Comparison of ENCODE assay signal across 1 cellular context in genomic region chr6:30450908-30451818, GRCh38.
A peak's percentile ranks its signal among the peaks of the same experiment; 100 is the strongest.
TF ChIP-seq lines count a peak whose summit lies in the region.

No MANE protein-coding gene starts in this region.

TF ChIP-seq in HepG2, 621 proteins besides CTCF, POLR2A, EP300 and RAD21 (continued from another document and continues in another):
- no peak for TF ChIP-seq AKNA (CRISPR knock-in tag; IDR thresholded peaks at IDR 0.05; ENCODE audit: borderline replicate concordance)
- no peak for TF ChIP-seq KLF16 (CRISPR knock-in tag; IDR thresholded peaks at IDR 0.05)
- no peak for TF ChIP-seq BORCS8-MEF2B (CRISPR knock-in tag; IDR thresholded peaks at IDR 0.05)
- no peak for TF ChIP-seq GATA4 (IDR thresholded peaks at IDR 0.05; ENCODE audit: borderline replicate concordance, low read depth)
- TF ChIP-seq ZBTB8A (CRISPR knock-in tag; IDR thresholded peaks at IDR 0.05; ENCODE audit: borderline replicate concordance, low read depth), result no peak
- no peak for TF ChIP-seq ZKSCAN5 (CRISPR knock-in tag; IDR thresholded peaks at IDR 0.05)
- no peak for TF ChIP-seq BATF2 (CRISPR knock-in tag; IDR thresholded peaks at IDR 0.05)
- TF ChIP-seq ZNF720 (CRISPR knock-in tag; IDR thresholded peaks at IDR 0.05), result no peak
- TF ChIP-seq ZNF382 (CRISPR knock-in tag; IDR thresholded peaks at IDR 0.05; ENCODE audit: borderline replicate concordance), result no peak
- no peak for TF ChIP-seq DNMT1 (CRISPR knock-in tag; IDR thresholded peaks at IDR 0.05)
- no peak for TF ChIP-seq NAIF1 (CRISPR knock-in tag; IDR thresholded peaks at IDR 0.05; ENCODE audit: borderline replicate concordance)
- no peak for TF ChIP-seq SP1 (IDR thresholded peaks at IDR 0.05)
- TF ChIP-seq SP1 (CRISPR knock-in tag; IDR thresholded peaks at IDR 0.05), result no peak
- 0 out of 2 replicates have a peak, but pooled peaks have one; percentile 29 for TF ChIP-seq RNF2 (conservative IDR thresholded peaks at IDR 0.05; ENCODE audit: low read depth)
- TF ChIP-seq ZNF432 (CRISPR knock-in tag; IDR thresholded peaks at IDR 0.05; ENCODE audit: borderline replicate concordance), result no peak
- TF ChIP-seq, protein P1, sequence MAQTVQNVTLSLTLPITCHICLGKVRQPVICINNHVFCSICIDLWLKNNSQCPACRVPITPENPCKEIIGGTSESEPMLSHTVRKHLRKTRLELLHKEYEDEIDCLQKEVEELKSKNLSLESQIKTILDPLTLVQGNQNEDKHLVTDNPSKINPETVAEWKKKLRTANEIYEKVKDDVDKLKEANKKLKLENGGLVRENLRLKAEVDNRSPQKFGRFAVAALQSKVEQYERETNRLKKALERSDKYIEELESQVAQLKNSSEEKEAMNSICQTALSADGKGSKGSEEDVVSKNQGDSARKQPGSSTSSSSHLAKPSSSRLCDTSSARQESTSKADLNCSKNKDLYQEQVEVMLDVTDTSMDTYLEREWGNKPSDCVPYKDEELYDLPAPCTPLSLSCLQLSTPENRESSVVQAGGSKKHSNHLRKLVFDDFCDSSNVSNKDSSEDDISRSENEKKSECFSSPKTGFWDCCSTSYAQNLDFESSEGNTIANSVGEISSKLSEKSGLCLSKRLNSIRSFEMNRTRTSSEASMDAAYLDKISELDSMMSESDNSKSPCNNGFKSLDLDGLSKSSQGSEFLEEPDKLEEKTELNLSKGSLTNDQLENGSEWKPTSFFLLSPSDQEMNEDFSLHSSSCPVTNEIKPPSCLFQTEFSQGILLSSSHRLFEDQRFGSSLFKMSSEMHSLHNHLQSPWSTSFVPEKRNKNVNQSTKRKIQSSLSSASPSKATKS (CRISPR knock-in tag; IDR thresholded peaks at IDR 0.05), result no peak
- peak; percentile 57; the same call in 1 of the 2 replicates for TF ChIP-seq POGZ (CRISPR knock-in tag; IDR thresholded peaks at IDR 0.05)
- TF ChIP-seq, protein P2, sequence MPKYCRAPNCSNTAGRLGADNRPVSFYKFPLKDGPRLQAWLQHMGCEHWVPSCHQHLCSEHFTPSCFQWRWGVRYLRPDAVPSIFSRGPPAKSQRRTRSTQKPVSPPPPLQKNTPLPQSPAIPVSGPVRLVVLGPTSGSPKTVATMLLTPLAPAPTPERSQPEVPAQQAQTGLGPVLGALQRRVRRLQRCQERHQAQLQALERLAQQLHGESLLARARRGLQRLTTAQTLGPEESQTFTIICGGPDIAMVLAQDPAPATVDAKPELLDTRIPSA (CRISPR knock-in tag; IDR thresholded peaks at IDR 0.05; ENCODE audit: borderline replicate concordance), result no peak
- TF ChIP-seq ZNF781 (CRISPR knock-in tag; IDR thresholded peaks at IDR 0.05; ENCODE audit: borderline replicate concordance, not compliant biosample characterization), result peak; percentile 19
- TF ChIP-seq, protein P3, sequence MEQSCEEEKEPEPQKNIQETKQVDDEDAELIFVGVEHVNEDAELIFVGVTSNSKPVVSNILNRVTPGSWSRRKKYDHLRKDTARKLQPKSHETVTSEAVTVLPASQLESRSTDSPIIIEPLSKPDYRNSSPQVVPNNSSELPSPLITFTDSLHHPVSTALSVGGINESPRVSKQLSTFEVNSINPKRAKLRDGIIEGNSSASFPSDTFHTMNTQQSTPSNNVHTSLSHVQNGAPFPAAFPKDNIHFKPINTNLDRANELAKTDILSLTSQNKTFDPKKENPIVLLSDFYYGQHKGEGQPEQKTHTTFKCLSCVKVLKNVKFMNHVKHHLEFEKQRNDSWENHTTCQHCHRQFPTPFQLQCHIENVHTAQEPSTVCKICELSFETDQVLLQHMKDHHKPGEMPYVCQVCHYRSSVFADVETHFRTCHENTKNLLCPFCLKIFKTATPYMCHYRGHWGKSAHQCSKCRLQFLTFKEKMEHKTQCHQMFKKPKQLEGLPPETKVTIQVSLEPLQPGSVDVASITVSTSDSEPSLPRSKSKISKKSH (CRISPR knock-in tag; IDR thresholded peaks at IDR 0.05; ENCODE audit: borderline replicate concordance), result peak; percentile 18; the same call in 1 of the 2 replicates
- 0 out of 2 replicates have a peak, but pooled peaks have one; percentile 30 for TF ChIP-seq KDM3A (CRISPR knock-in tag; IDR thresholded peaks at IDR 0.05; ENCODE audit: low read depth)
- TF ChIP-seq, protein P4, sequence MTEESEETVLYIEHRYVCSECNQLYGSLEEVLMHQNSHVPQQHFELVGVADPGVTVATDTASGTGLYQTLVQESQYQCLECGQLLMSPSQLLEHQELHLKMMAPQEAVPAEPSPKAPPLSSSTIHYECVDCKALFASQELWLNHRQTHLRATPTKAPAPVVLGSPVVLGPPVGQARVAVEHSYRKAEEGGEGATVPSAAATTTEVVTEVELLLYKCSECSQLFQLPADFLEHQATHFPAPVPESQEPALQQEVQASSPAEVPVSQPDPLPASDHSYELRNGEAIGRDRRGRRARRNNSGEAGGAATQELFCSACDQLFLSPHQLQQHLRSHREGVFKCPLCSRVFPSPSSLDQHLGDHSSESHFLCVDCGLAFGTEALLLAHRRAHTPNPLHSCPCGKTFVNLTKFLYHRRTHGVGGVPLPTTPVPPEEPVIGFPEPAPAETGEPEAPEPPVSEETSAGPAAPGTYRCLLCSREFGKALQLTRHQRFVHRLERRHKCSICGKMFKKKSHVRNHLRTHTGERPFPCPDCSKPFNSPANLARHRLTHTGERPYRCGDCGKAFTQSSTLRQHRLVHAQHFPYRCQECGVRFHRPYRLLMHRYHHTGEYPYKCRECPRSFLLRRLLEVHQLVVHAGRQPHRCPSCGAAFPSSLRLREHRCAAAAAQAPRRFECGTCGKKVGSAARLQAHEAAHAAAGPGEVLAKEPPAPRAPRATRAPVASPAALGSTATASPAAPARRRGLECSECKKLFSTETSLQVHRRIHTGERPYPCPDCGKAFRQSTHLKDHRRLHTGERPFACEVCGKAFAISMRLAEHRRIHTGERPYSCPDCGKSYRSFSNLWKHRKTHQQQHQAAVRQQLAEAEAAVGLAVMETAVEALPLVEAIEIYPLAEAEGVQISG (CRISPR knock-in tag; IDR thresholded peaks at IDR 0.05), result no peak
- TF ChIP-seq ZNF556 (CRISPR knock-in tag; IDR thresholded peaks at IDR 0.05; ENCODE audit: borderline replicate concordance), result no peak
- no peak for TF ChIP-seq NFAT5 (CRISPR knock-in tag; IDR thresholded peaks at IDR 0.05)
- no peak for TF ChIP-seq ZFP82 (CRISPR knock-in tag; IDR thresholded peaks at IDR 0.05; ENCODE audit: borderline replicate concordance)
- no peak for TF ChIP-seq PPARG (CRISPR knock-in tag; conservative IDR thresholded peaks at IDR 0.05)
- no peak for TF ChIP-seq ZNF329 (CRISPR knock-in tag; IDR thresholded peaks at IDR 0.05; ENCODE audit: low read depth)
- TF ChIP-seq, protein P5, sequence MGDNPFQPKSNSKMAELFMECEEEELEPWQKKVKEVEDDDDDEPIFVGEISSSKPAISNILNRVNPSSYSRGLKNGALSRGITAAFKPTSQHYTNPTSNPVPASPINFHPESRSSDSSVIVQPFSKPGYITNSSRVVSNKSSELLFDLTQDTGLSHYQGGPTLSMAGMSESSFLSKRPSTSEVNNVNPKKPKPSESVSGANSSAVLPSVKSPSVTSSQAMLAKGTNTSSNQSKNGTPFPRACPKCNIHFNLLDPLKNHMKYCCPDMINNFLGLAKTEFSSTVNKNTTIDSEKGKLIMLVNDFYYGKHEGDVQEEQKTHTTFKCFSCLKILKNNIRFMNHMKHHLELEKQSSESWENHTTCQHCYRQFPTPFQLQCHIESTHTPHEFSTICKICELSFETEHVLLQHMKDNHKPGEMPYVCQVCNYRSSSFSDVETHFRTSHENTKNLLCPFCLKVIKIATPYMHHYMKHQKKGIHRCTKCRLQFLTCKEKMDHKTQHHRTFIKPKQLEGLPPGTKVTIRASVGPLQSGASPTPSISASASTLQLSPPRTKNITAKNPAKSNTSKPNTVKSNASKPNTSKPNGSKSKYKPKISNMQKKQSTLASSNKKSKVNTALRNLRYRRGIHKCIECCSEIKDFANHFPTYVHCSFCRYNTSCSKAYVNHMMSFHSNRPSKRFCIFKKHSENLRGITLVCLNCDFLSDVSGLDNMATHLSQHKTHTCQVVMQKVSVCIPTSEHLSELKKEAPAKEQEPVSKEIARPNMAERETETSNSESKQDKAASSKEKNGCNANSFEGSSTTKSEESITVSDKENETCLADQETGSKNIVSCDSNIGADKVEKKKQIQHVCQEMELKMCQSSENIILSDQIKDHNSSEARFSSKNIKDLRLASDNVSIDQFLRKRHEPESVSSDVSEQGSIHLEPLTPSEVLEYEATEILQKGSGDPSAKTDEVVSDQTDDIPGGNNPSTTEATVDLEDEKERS (CRISPR knock-in tag; IDR thresholded peaks at IDR 0.05), result 0 out of 2 replicates have a peak, but pooled peaks have one; percentile 24
- TF ChIP-seq, protein P6, sequence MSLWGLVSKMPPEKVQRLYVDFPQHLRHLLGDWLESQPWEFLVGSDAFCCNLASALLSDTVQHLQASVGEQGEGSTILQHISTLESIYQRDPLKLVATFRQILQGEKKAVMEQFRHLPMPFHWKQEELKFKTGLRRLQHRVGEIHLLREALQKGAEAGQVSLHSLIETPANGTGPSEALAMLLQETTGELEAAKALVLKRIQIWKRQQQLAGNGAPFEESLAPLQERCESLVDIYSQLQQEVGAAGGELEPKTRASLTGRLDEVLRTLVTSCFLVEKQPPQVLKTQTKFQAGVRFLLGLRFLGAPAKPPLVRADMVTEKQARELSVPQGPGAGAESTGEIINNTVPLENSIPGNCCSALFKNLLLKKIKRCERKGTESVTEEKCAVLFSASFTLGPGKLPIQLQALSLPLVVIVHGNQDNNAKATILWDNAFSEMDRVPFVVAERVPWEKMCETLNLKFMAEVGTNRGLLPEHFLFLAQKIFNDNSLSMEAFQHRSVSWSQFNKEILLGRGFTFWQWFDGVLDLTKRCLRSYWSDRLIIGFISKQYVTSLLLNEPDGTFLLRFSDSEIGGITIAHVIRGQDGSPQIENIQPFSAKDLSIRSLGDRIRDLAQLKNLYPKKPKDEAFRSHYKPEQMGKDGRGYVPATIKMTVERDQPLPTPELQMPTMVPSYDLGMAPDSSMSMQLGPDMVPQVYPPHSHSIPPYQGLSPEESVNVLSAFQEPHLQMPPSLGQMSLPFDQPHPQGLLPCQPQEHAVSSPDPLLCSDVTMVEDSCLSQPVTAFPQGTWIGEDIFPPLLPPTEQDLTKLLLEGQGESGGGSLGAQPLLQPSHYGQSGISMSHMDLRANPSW (CRISPR knock-in tag; IDR thresholded peaks at IDR 0.05; ENCODE audit: borderline replicate concordance), result no peak
- peak; percentile 33; the same call in 1 of the 2 replicates for TF ChIP-seq HNF4A (CRISPR knock-in tag; IDR thresholded peaks at IDR 0.05)
- no peak; the same call in 1 of the 2 replicates for TF ChIP-seq ESRRA (CRISPR knock-in tag; IDR thresholded peaks at IDR 0.05; ENCODE audit: low read depth)
